2 cellular contexts compared by ENCODE assay signal in the genomic region with DNA sequence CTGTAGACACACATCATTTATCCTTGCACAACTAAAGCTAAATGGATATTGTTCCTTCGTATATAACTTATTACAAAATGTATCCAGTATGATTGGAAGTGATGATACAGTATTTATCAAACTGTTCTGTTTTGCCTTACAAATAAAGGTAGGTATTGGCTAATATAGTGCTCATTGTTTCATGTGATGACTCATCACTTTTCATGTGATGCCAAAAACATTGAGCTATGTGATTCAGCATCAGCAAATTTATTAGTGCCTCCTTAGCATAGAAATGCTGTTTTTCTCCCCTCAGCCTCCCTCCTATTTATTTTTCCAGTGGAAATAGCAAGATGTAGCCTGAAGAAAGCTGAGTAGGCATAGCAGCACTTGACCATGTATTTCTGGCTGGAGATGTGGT.
TF ChIP-seq lines count a peak whose summit lies in the region.

No MANE protein-coding gene starts in this region.

TF ChIP-seq in HCT116, 20 proteins besides CTCF, POLR2A, EP300 and RAD21 (continued from another document):
- TF ChIP-seq EZH2phosphoT487 (IDR thresholded peaks at IDR 0.05; ENCODE audit: borderline replicate concordance) (no peak), ELF1 (IDR thresholded peaks at IDR 0.05; ENCODE audit: borderline replicate concordance, low read depth) (no peak), EGR1 (IDR thresholded peaks at IDR 0.05; ENCODE audit: low read depth) (no peak), YY1 (IDR thresholded peaks at IDR 0.05; ENCODE audit: extremely low read depth, insufficient replicate concordance, low read depth, low read length) (no peak), CEBPB (IDR thresholded peaks at IDR 0.05; ENCODE audit: low read depth) (no peak), ZFX (IDR thresholded peaks at IDR 0.05) (no peak), ZNF274 (IDR thresholded peaks at IDR 0.05; ENCODE audit: low read depth, low read length) (no peak), FOSL1 (IDR thresholded peaks at IDR 0.05; ENCODE audit: low read depth) (0 out of 2 replicates have a peak, but pooled peaks have one; percentile 22), SP1 (IDR thresholded peaks at IDR 0.05; ENCODE audit: low read depth) (peak; percentile 18; the same call in 1 of the 2 replicates), POLR2AphosphoS5 (IDR thresholded peaks at IDR 0.05; ENCODE audit: low read depth, low read length) (no peak), EZH2 (IDR thresholded peaks at IDR 0.05) (no peak)
- TF ChIP-seq, protein P1, sequence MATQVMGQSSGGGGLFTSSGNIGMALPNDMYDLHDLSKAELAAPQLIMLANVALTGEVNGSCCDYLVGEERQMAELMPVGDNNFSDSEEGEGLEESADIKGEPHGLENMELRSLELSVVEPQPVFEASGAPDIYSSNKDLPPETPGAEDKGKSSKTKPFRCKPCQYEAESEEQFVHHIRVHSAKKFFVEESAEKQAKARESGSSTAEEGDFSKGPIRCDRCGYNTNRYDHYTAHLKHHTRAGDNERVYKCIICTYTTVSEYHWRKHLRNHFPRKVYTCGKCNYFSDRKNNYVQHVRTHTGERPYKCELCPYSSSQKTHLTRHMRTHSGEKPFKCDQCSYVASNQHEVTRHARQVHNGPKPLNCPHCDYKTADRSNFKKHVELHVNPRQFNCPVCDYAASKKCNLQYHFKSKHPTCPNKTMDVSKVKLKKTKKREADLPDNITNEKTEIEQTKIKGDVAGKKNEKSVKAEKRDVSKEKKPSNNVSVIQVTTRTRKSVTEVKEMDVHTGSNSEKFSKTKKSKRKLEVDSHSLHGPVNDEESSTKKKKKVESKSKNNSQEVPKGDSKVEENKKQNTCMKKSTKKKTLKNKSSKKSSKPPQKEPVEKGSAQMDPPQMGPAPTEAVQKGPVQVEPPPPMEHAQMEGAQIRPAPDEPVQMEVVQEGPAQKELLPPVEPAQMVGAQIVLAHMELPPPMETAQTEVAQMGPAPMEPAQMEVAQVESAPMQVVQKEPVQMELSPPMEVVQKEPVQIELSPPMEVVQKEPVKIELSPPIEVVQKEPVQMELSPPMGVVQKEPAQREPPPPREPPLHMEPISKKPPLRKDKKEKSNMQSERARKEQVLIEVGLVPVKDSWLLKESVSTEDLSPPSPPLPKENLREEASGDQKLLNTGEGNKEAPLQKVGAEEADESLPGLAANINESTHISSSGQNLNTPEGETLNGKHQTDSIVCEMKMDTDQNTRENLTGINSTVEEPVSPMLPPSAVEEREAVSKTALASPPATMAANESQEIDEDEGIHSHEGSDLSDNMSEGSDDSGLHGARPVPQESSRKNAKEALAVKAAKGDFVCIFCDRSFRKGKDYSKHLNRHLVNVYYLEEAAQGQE (IDR thresholded peaks at IDR 0.05; ENCODE audit: low read depth) = no peak
- TF ChIP-seq, protein P2, sequence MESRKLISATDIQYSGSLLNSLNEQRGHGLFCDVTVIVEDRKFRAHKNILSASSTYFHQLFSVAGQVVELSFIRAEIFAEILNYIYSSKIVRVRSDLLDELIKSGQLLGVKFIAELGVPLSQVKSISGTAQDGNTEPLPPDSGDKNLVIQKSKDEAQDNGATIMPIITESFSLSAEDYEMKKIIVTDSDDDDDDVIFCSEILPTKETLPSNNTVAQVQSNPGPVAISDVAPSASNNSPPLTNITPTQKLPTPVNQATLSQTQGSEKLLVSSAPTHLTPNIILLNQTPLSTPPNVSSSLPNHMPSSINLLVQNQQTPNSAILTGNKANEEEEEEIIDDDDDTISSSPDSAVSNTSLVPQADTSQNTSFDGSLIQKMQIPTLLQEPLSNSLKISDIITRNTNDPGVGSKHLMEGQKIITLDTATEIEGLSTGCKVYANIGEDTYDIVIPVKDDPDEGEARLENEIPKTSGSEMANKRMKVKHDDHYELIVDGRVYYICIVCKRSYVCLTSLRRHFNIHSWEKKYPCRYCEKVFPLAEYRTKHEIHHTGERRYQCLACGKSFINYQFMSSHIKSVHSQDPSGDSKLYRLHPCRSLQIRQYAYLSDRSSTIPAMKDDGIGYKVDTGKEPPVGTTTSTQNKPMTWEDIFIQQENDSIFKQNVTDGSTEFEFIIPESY (IDR thresholded peaks at IDR 0.05; ENCODE audit: extremely low read depth, insufficient replicate concordance, low read length) = no peak

TF ChIP-seq in SK-N-SH, 30 proteins besides CTCF, POLR2A, EP300 and RAD21 (continued from another document):
- TF ChIP-seq, protein P2 (IDR thresholded peaks at IDR 0.05; ENCODE audit: borderline replicate concordance, low read depth) = no peak
- 0 out of 2 replicates have a peak, but pooled peaks have one; percentile 37 for TF ChIP-seq FOSL2 (IDR thresholded peaks at IDR 0.05; ENCODE audit: borderline replicate concordance, low read depth)
- TF ChIP-seq FOXM1 (IDR thresholded peaks at IDR 0.05; ENCODE audit: low read depth) = no peak
TF ChIP-seq in SK-N-SH: peak in this region for 2.
